ENCODE assay signal across 22 cellular contexts in the genomic region with DNA sequence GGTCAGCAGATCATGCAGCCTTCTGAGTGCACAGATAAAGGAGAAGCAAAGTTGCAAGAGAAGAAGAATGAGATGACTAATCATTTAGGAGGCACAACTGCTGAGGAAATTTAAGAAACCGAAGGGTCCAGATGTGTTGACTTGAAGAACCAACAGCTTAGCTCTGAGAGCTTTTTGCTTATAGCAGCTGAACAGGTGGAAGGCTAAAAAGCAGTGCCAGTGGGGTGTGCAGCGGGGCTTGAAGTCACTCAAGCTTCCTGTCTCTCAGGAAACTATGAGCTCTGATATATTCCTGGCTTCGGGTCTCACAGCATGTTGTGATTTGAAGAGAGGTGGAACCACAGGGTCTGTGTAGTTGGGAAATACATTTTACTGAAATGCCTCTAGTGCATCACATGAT.
DNase-seq lines count a peak whose midpoint lies in the region; ATAC-seq, FAIRE-seq and TF ChIP-seq lines count a peak whose summit lies in the region.
"Had no signal": no experiment of that assay in that cellular context is flagged by ENCODE, and none has a peak within 500 bp of the region (broad histone marks: within the 10 kb centered on the region; RNA-seq: fewer than 3 reads in every experiment).

No MANE protein-coding gene starts in this region.

- no peak for TF ChIP-seq POLR2A in GM12891 (IDR thresholded peaks at IDR 0.05; ENCODE audit: low read depth, low read length)

- peaks cover 5 to 49% (median 26%) of the 10 kb centered on the region in 10 experiments; a peak in 18 of 20 replicates for H3K4me1 ChIP-seq in BLaER1 treated with 17β-estradiol and CSF1 and Interleukin-3, amounts not matched to agents 10 nM and 100 nM
- H3K4me1 ChIP-seq in A673 (ENCODE audit: insufficient read depth, low read length, poor library complexity, severe bottlenecking) (no peaks in the 10 kb centered on the region), osteoblast (ENCODE audit: insufficient read depth, low read length) (no peaks in the 10 kb centered on the region)
- H3K4me1 ChIP-seq: A549 had no signal

- intact Hi-C loops in A673 (cut with micrococcal nuclease; ENCODE audit: unreplicated experiment) = no loop called here

- peak overlapping the region in 4 of 11 experiments; percentile 6 to 54 (median 38); a peak in 4 of 22 replicates for H3K27ac ChIP-seq in BLaER1 treated with 17β-estradiol and CSF1 and Interleukin-3, amounts not matched to agents 10 nM and 100 nM
- H3K27ac ChIP-seq in A673 (ENCODE audit: low read depth, low read length, poor library complexity, severe bottlenecking) (no peak overlapping the region), osteoblast (ENCODE audit: low read depth, low read length) (no peak overlapping the region)
- H3K27ac ChIP-seq: A549 had no signal

- no peak for TF ChIP-seq CTCF in A673 (conservative IDR thresholded peaks at IDR 0.05; ENCODE audit: low read depth, low read length)
- TF ChIP-seq CTCF in osteoblast (IDR thresholded peaks at IDR 0.05; ENCODE audit: extremely low read depth, low read depth, low read length) = no peak

- H3K9me3 ChIP-seq in BLaER1 treated with 17β-estradiol and CSF1 and Interleukin-3, amounts not matched to agents 10 nM and 100 nM (replicated peaks in 1 of 11) = no peaks in the 10 kb centered on the region
- H3K9me3 ChIP-seq in A673 (ENCODE audit: low read depth, low read length, poor library complexity, severe bottlenecking) = no peaks in the 10 kb centered on the region
- H3K9me3 ChIP-seq in osteoblast (ENCODE audit: low read depth, low read length) = no peaks in the 10 kb centered on the region
- H3K9me3 ChIP-seq: A549 had no signal

- no peaks in the 10 kb centered on the region for H3K27me3 ChIP-seq in BLaER1 treated with 17β-estradiol and CSF1 and Interleukin-3, amounts not matched to agents 10 nM and 100 nM
- H3K27me3 ChIP-seq in A673 (replicated peaks; ENCODE audit: insufficient read depth, low read depth, low read length, poor library complexity) (peaks cover 51% of the 10 kb centered on the region), osteoblast (ENCODE audit: insufficient read depth, low read length) (no peaks in the 10 kb centered on the region)

- peak overlapping the region in 10 of 11 experiments; percentile 31 to 72 (median 56); a peak in 19 of 22 replicates for H3K4me2 ChIP-seq in BLaER1 treated with 17β-estradiol and CSF1 and Interleukin-3, amounts not matched to agents 10 nM and 100 nM
- no peak overlapping the region for H3K4me2 ChIP-seq in osteoblast (ENCODE audit: insufficient read depth, low read length)
- H3K4me2 ChIP-seq: A549, GM23338 had no signal

- no peak for FAIRE-seq in GM12891 (lab: Jason Lieb, UNC)
- FAIRE-seq: A549, D721Med, GM12878, GM18507, GM19239 had no signal

- H2AFZ ChIP-seq in osteoblast (ENCODE audit: low read length) = no peak overlapping the region
- H2AFZ ChIP-seq: GM23338 had no signal

- H3K36me3 ChIP-seq in BLaER1 treated with 17β-estradiol and CSF1 and Interleukin-3, amounts not matched to agents 10 nM and 100 nM = no peaks in the 10 kb centered on the region
- H3K36me3 ChIP-seq in A673 (ENCODE audit: insufficient read depth, low read length, poor library complexity, severe bottlenecking) = no peaks in the 10 kb centered on the region
- no peaks in the 10 kb centered on the region for H3K36me3 ChIP-seq in osteoblast (ENCODE audit: insufficient read depth, low read length)

- no peaks in the 10 kb centered on the region for H4K20me1 ChIP-seq in BLaER1 treated with 17β-estradiol and CSF1 and Interleukin-3, amounts not matched to agents 10 nM and 100 nM
- H4K20me1 ChIP-seq in osteoblast (ENCODE audit: insufficient read depth, low read length) = no peaks in the 10 kb centered on the region

- DNase-seq in RPMI8226 (peak; percentile 7), A673 (ENCODE audit: low spot score) (no peak), GM12891 (ENCODE audit: insufficient read length, low spot score) (no peak), HUDEP-2 (lab: John Stamatoyannopoulos, UW; ENCODE audit: unreplicated experiment in 76 of 76) (no peak), osteoblast (ENCODE audit: insufficient read length, low spot score, missing footprints) (no peak)
- DNase-seq: 8988T; CD4-positive, alpha-beta T cell; CD8-positive, alpha-beta memory T cell; DMS 273 treated with DMSO at 0.1 percent for 48 hours; DMS79; EL; GDM1; H9 had no signal

- POLR2A ChIA-PET in A673 (lab: Charles Lee; ENCODE audit: low non-redundant PET) = no interaction called here

- BruUV-seq in A673 (replicated peaks; lab: Mats Ljungman, UMichigan) = no TSS peak

- H3K79me2 ChIP-seq in osteoblast (ENCODE audit: insufficient read depth, low read length) = no peaks in the 10 kb centered on the region

- ATAC-seq in GM19467 (IDR thresholded peaks at IDR 0.05; ENCODE audit: unreplicated experiment) = peak; percentile 51
- ATAC-seq: A549, GM12878, GM23338, HCT116 had no signal

- CTCF ChIA-PET in A673 (lab: Charles Lee) = no interaction called here

- H3K9ac ChIP-seq in BLaER1 treated with 17β-estradiol and CSF1 and Interleukin-3, amounts not matched to agents 10 nM and 100 nM = no peak overlapping the region

- H3K4me3 ChIP-seq in BLaER1 treated with 17β-estradiol and CSF1 and Interleukin-3, amounts not matched to agents 10 nM and 100 nM = no peak overlapping the region
- H3K4me3 ChIP-seq in A673 (ENCODE audit: low read depth, low read length, poor library complexity, severe bottlenecking) (no peak overlapping the region), osteoblast (ENCODE audit: insufficient read depth, low read length) (no peak overlapping the region)
- H3K4me3 ChIP-seq: A549, GM12878, GM23338 had no signal

TF ChIP-seq in GM12891, 5 proteins besides CTCF, POLR2A, EP300 and RAD21:
- TF ChIP-seq POU2F2 (IDR thresholded peaks at IDR 0.05; ENCODE audit: low read depth, low read length) = no peak
- TF ChIP-seq PAX5 (IDR thresholded peaks at IDR 0.05; ENCODE audit: insufficient read depth, low read length, severe bottlenecking) = no peak
- TF ChIP-seq SPI1 (IDR thresholded peaks at IDR 0.05; ENCODE audit: low read depth, low read length) = no peak
